ENCODE assay signal across 20 cellular contexts in genomic region chr21:46355161-46356004, GRCh38. TPM values are rescaled to one million over a fixed set of nuclear protein-coding genes. Genes with fewer than 3 reads are reported as not detected.
DNase-seq lines count a peak whose midpoint lies in the region; ATAC-seq and TF ChIP-seq lines count a peak whose summit lies in the region.
"Had no signal": no experiment of that assay in that cellular context is flagged by ENCODE, and none has a peak within 500 bp of the region (broad histone marks: within the 10 kb centered on the region; RNA-seq: fewer than 3 reads in every experiment).

No MANE protein-coding gene starts in this region.

- peak; percentile 36 for DNase-seq in activated T-cell treated with anti-CD3 and anti-CD28 coated beads, Interleukin-2, amount 50 U/mL, for 24 hours
- no peak for DNase-seq in activated T-cell treated with anti-CD3 and anti-CD28 coated beads, Interleukin-2, amount 50 U/mL, for 1 hour
- peak in 1 of 2 donors; percentile 11 for DNase-seq in activated T-cell treated with anti-CD3 and anti-CD28 coated beads, Interleukin-2, amount 50 U/mL, for 72 hours
- DNase-seq in neuronal stem cell (ENCODE audit: low spot score): no peak
- no peak for DNase-seq in NCI-H2029 (lab: John Stamatoyannopoulos, UW)
- DNase-seq in mesothelial cell of epicardium (ENCODE audit: low spot score in 2 of 2, unreplicated experiment in 2 of 2): no peak
- DNase-seq: 8988T, activated gamma-delta T cell treated with Interleukin-2 at 50 U/mL for 16 hours, AML-193, cerebellar nuclear complex, DMS79 treated with DMSO at 0.1 percent for 48 hours, mesenchymal stem cell, natural killer cell, NCI-H1417 treated with DMSO at 0.1 percent for 48 hours, NCI-H524, Right ventricle myocardium superior had no signal

- peaks cover 95% of the 10 kb centered on the region for H3K36me3 Mint-ChIP-seq in activated T-cell treated with anti-CD3 and anti-CD28 coated beads, Interleukin-2, amount 50 U/mL, for 24 hours (ENCODE audit: low read depth)
- peaks cover 5 to 8% of the 10 kb centered on the region in 2 donors for H3K36me3 Mint-ChIP-seq in activated T-cell treated with anti-CD3 and anti-CD28 coated beads, Interleukin-2, amount 50 U/mL, for 72 hours (ENCODE audit: insufficient read depth in 2 of 2)
- H3K36me3 Mint-ChIP-seq in stimulated activated naive CD8-positive, alpha-beta T cell treated with anti-CD3 and anti-CD28 coated beads, Interleukin-15, Interleukin-2, amounts not matched to agents 100 ng/mL and 50 ng/mL, for 24 hours (ENCODE audit: low read depth): peaks cover 56% of the 10 kb centered on the region
- peaks cover 20% of the 10 kb centered on the region for H3K36me3 Mint-ChIP-seq in mesothelial cell of epicardium

- H4K8ac ChIP-seq in neuronal stem cell (ENCODE audit: low read depth, low read length): no peak overlapping the region

- H3K27me3 ChIP-seq in neuronal stem cell (ENCODE audit: control insufficient read depth in 3 of 3, insufficient read depth in 3 of 3, low read depth in 1 of 3, low read length in 3 of 3): no peaks in the 10 kb centered on the region
- H3K27me3 ChIP-seq: esophagus muscularis mucosa, gastroesophageal sphincter had no signal

- no peak overlapping the region for H2AK5ac ChIP-seq in neuronal stem cell (ENCODE audit: low read depth, low read length)

- peak overlapping the region; percentile 73 for H3K27ac Mint-ChIP-seq in activated T-cell treated with anti-CD3 and anti-CD28 coated beads, Interleukin-2, amount 50 U/mL, for 24 hours
- no peak overlapping the region for H3K27ac Mint-ChIP-seq in activated T-cell treated with anti-CD3 and anti-CD28 coated beads, Interleukin-2, amount 50 U/mL, for 72 hours
- peak overlapping the region; percentile 57 for H3K27ac Mint-ChIP-seq in stimulated activated naive CD8-positive, alpha-beta T cell treated with anti-CD3 and anti-CD28 coated beads, Interleukin-15, Interleukin-2, amounts not matched to agents 100 ng/mL and 50 ng/mL, for 24 hours
- H3K27ac Mint-ChIP-seq in mesothelial cell of epicardium: no peak overlapping the region

- H3K36me3 ChIP-seq in neuronal stem cell (replicated peaks in 1 of 2; ENCODE audit: control insufficient read depth in 2 of 2, insufficient read depth in 2 of 2, low read length in 2 of 2): peaks cover 65 to 88% of the 10 kb centered on the region in 2 donors

- peaks cover 3% of the 10 kb centered on the region for H3K4me1 Mint-ChIP-seq in activated T-cell treated with anti-CD3 and anti-CD28 coated beads, Interleukin-2, amount 50 U/mL, for 24 hours (ENCODE audit: low read depth)
- H3K4me1 Mint-ChIP-seq in activated T-cell treated with anti-CD3 and anti-CD28 coated beads, Interleukin-2, amount 50 U/mL, for 72 hours (ENCODE audit: low read depth): no peaks in the 10 kb centered on the region
- peaks cover 4% of the 10 kb centered on the region for H3K4me1 Mint-ChIP-seq in stimulated activated naive CD8-positive, alpha-beta T cell treated with anti-CD3 and anti-CD28 coated beads, Interleukin-15, Interleukin-2, amounts not matched to agents 100 ng/mL and 50 ng/mL, for 24 hours (ENCODE audit: low read depth)
- no peaks in the 10 kb centered on the region for H3K4me1 Mint-ChIP-seq in mesothelial cell of epicardium
- H3K4me1 Mint-ChIP-seq: natural killer cell had no signal

- H3K23ac ChIP-seq in neuronal stem cell (ENCODE audit: low read depth, low read length, poor library complexity): no peak overlapping the region

- H2BK12ac ChIP-seq in neuronal stem cell (ENCODE audit: low read length): no peak overlapping the region

- H3K4ac ChIP-seq in neuronal stem cell (ENCODE audit: low read length): no peak overlapping the region

- H3K9me3 ChIP-seq in neuronal stem cell (replicated peaks in 1 of 2; ENCODE audit: control insufficient read depth in 2 of 2, insufficient read depth in 1 of 2, low read depth in 1 of 2, low read length in 2 of 2): peaks cover 0 to 4% of the 10 kb centered on the region in 2 donors
- H3K9me3 ChIP-seq: esophagus muscularis mucosa, gastroesophageal sphincter had no signal

- ATAC-seq in activated T-cell treated with anti-CD3 and anti-CD28 coated beads, Interleukin-2, amount 50 U/mL, for 72 hours (replicated peaks in 1 of 2): peak; percentile 43 to 57
- ATAC-seq in HG02870 (IDR thresholded peaks at IDR 0.05; ENCODE audit: unreplicated experiment): no peak
- ATAC-seq: gastroesophageal sphincter, natural killer cell had no signal

- no peaks in the 10 kb centered on the region for H3K9me3 Mint-ChIP-seq in activated T-cell treated with anti-CD3 and anti-CD28 coated beads, Interleukin-2, amount 50 U/mL, for 24 hours
- no peaks in the 10 kb centered on the region for H3K9me3 Mint-ChIP-seq in activated T-cell treated with anti-CD3 and anti-CD28 coated beads, Interleukin-2, amount 50 U/mL, for 72 hours
- no peaks in the 10 kb centered on the region for H3K9me3 Mint-ChIP-seq in stimulated activated naive CD8-positive, alpha-beta T cell treated with anti-CD3 and anti-CD28 coated beads, Interleukin-15, Interleukin-2, amounts not matched to agents 100 ng/mL and 50 ng/mL, for 24 hours
- no peaks in the 10 kb centered on the region for H3K9me3 Mint-ChIP-seq in mesothelial cell of epicardium
- H3K9me3 Mint-ChIP-seq: natural killer cell had no signal

- peaks cover 4% of the 10 kb centered on the region for H3K79me1 ChIP-seq in neuronal stem cell (ENCODE audit: low read depth, low read length)

- H2BK15ac ChIP-seq in neuronal stem cell (ENCODE audit: low read length): no peak overlapping the region

- H4K91ac ChIP-seq in neuronal stem cell (ENCODE audit: low read depth, low read length, poor library complexity): no peak overlapping the region

- H3K18ac ChIP-seq in neuronal stem cell (ENCODE audit: low read length): no peak overlapping the region

- H3K4me1 ChIP-seq in neuronal stem cell (ENCODE audit: control insufficient read depth in 2 of 2, insufficient read depth in 1 of 2, low read depth in 1 of 2, low read length in 2 of 2): no peaks in the 10 kb centered on the region
- H3K4me1 ChIP-seq: esophagus muscularis mucosa, gastroesophageal sphincter had no signal

- peak overlapping the region; percentile 21 for H3K14ac ChIP-seq in neuronal stem cell (ENCODE audit: low read length)

- H3K9ac ChIP-seq in neuronal stem cell (ENCODE audit: low read depth, low read length, poor library complexity): no peak overlapping the region

- H3K4me3 ChIP-seq in neuronal stem cell (ENCODE audit: low read length in 2 of 2): peak overlapping the region in 1 of 2 donors; percentile 36
- H3K4me3 ChIP-seq: esophagus muscularis mucosa, gastroesophageal sphincter had no signal

- no peaks in the 10 kb centered on the region for H3K27me3 Mint-ChIP-seq in activated T-cell treated with anti-CD3 and anti-CD28 coated beads, Interleukin-2, amount 50 U/mL, for 24 hours
- H3K27me3 Mint-ChIP-seq in activated T-cell treated with anti-CD3 and anti-CD28 coated beads, Interleukin-2, amount 50 U/mL, for 72 hours (ENCODE audit: low read depth): no peaks in the 10 kb centered on the region
- H3K27me3 Mint-ChIP-seq in stimulated activated naive CD8-positive, alpha-beta T cell treated with anti-CD3 and anti-CD28 coated beads, Interleukin-15, Interleukin-2, amounts not matched to agents 100 ng/mL and 50 ng/mL, for 24 hours: no peaks in the 10 kb centered on the region
- H3K27me3 Mint-ChIP-seq in mesothelial cell of epicardium (ENCODE audit: low read depth): no peaks in the 10 kb centered on the region

- no CpG with 5 or more reads among the region's 33 CpGs for WGBS in neuronal stem cell (ENCODE audit: extremely low coverage in 2 of 2, insufficient read length in 2 of 2, insufficient replicate concordance in 1 of 2), 2 donors

- H2BK5ac ChIP-seq in neuronal stem cell (ENCODE audit: low read length): no peak overlapping the region

- H3K4me2 ChIP-seq in neuronal stem cell (ENCODE audit: insufficient read depth, low read length, poor library complexity, severe bottlenecking): no peak overlapping the region

- H2BK120ac ChIP-seq in neuronal stem cell (ENCODE audit: low read depth, low read length): no peak overlapping the region

- no peak overlapping the region for H3K4me3 Mint-ChIP-seq in activated T-cell treated with anti-CD3 and anti-CD28 coated beads, Interleukin-2, amount 50 U/mL, for 24 hours
- H3K4me3 Mint-ChIP-seq in activated T-cell treated with anti-CD3 and anti-CD28 coated beads, Interleukin-2, amount 50 U/mL, for 72 hours: no peak overlapping the region
- no peak overlapping the region for H3K4me3 Mint-ChIP-seq in stimulated activated naive CD8-positive, alpha-beta T cell treated with anti-CD3 and anti-CD28 coated beads, Interleukin-15, Interleukin-2, amounts not matched to agents 100 ng/mL and 50 ng/mL, for 24 hours
- H3K4me3 Mint-ChIP-seq in mesothelial cell of epicardium: no peak overlapping the region
- H3K4me3 Mint-ChIP-seq: natural killer cell had no signal

- no peak overlapping the region for H2AFZ ChIP-seq in neuronal stem cell (ENCODE audit: low read length)

- no peak overlapping the region for H3K27ac ChIP-seq in neuronal stem cell (replicated peaks; ENCODE audit: low read length)
- H3K27ac ChIP-seq: esophagus muscularis mucosa, gastroesophageal sphincter had no signal

- no peak for TF ChIP-seq CTCF in mesothelial cell of epicardium (IDR thresholded peaks at IDR 0.05; ENCODE audit: unreplicated experiment)

RNA-seq across cellular contexts. Expression of gene PCNT, which starts 31.4 kb away (rescaled TPM):
- 10 to 100 TPM; 69.6 to 83.5 TPM for total RNA-seq in activated T-cell treated with anti-CD3 and anti-CD28 coated beads, Interleukin-2, amount 50 U/mL, for 72 hours
- 11.1 TPM for polyA plus RNA-seq in neuronal stem cell (2013, experiment 1 of 2)
- polyA plus RNA-seq in neuronal stem cell (2013, experiment 2 of 2): 10.6 TPM
- total RNA-seq in mesothelial cell of epicardium: 32.6 to 42.4 TPM (median 41.8 TPM) in 3 replicates

RNA-seq across cellular contexts. Expression of gene C21orf58, which starts 31.7 kb away (rescaled TPM):
- 10 to 100 TPM; 37.5 to 39.8 TPM for total RNA-seq in activated T-cell treated with anti-CD3 and anti-CD28 coated beads, Interleukin-2, amount 50 U/mL, for 72 hours
- 29.5 TPM for polyA plus RNA-seq in neuronal stem cell (2013, experiment 1 of 2)
- 29.2 TPM for polyA plus RNA-seq in neuronal stem cell (2013, experiment 2 of 2)
- 20.0 to 20.7 TPM (median 20.7 TPM) in 3 replicates for total RNA-seq in mesothelial cell of epicardium

Comparison
In these comparisons a context has a peak if more than half of its experiments do, and no peak if none do; other contexts are left out.
1. H3K27ac Mint-ChIP-seq: peak in activated T-cell treated with anti-CD3 and anti-CD28 coated beads, Interleukin-2, amount 50 U/mL, for 24 hours (single experiment) and stimulated activated naive CD8-positive, alpha-beta T cell treated with anti-CD3 and anti-CD28 coated beads, Interleukin-15, Interleukin-2, amounts not matched to agents 100 ng/mL and 50 ng/mL, for 24 hours (single experiment); none in activated T-cell treated with anti-CD3 and anti-CD28 coated beads, Interleukin-2, amount 50 U/mL, for 72 hours (single experiment) and mesothelial cell of epicardium (single experiment).